13 cellular contexts compared by ENCODE assay signal in genomic region chr9:102507044-102507687, GRCh38.
"Had no signal": no experiment of that assay in that cellular context is flagged by ENCODE, and none has a peak within 500 bp of the region (broad histone marks: within the 10 kb centered on the region; RNA-seq: fewer than 3 reads in every experiment).

No MANE protein-coding gene starts in this region.

- H3K27me3 ChIP-seq: adrenal gland, cardiac muscle cell, colonic mucosa, ovary, spleen, upper lobe of right lung had no signal

- H3K4me3 Mint-ChIP-seq: activated naive CD4-positive, alpha-beta T cell treated with anti-CD3 and anti-CD28 coated beads, Interleukin-2, amount 50 U/mL, for 24 hours; activated T-helper 17 cell treated with anti-CD3 and anti-CD28 coated beads, Interleukin-2, amount 50 U/mL, for 72 hours; naive B cell had no signal

- H3K27ac Mint-ChIP-seq: activated naive CD4-positive, alpha-beta T cell treated with anti-CD3 and anti-CD28 coated beads, Interleukin-2, amount 50 U/mL, for 24 hours; activated T-helper 17 cell treated with anti-CD3 and anti-CD28 coated beads, Interleukin-2, amount 50 U/mL, for 72 hours; naive B cell had no signal

- ATAC-seq: activated T-helper 17 cell treated with anti-CD3 and anti-CD28 coated beads, Interleukin-2, amount 50 U/mL, for 72 hours; left lobe of liver; sciatic nerve; upper lobe of right lung had no signal

- H3K27ac ChIP-seq: adrenal gland, cardiac muscle cell, colonic mucosa, ovary, spleen, thoracic aorta, upper lobe of right lung had no signal

- H3K9me3 Mint-ChIP-seq: activated naive CD4-positive, alpha-beta T cell treated with anti-CD3 and anti-CD28 coated beads, Interleukin-2, amount 50 U/mL, for 24 hours; activated T-helper 17 cell treated with anti-CD3 and anti-CD28 coated beads, Interleukin-2, amount 50 U/mL, for 72 hours had no signal

- DNase-seq: activated CD4-positive, CD25-positive, alpha-beta regulatory T cell treated with anti-CD3 and anti-CD28 coated beads, Interleukin-2, amount 50 U/mL, for 72 hours; adrenal gland; colonic mucosa; naive B cell; ovary; spleen; upper lobe of right lung had no signal

- H3K4me1 ChIP-seq: adrenal gland, colonic mucosa, spleen, upper lobe of right lung had no signal

- H3K27me3 Mint-ChIP-seq: activated naive CD4-positive, alpha-beta T cell treated with anti-CD3 and anti-CD28 coated beads, Interleukin-2, amount 50 U/mL, for 24 hours; activated T-helper 17 cell treated with anti-CD3 and anti-CD28 coated beads, Interleukin-2, amount 50 U/mL, for 72 hours; naive B cell had no signal

- H3K36me3 Mint-ChIP-seq: activated naive CD4-positive, alpha-beta T cell treated with anti-CD3 and anti-CD28 coated beads, Interleukin-2, amount 50 U/mL, for 24 hours; naive B cell had no signal

- H3K4me3 ChIP-seq: adrenal gland, cardiac muscle cell, colonic mucosa, ovary, spleen, thoracic aorta, upper lobe of right lung had no signal

- H3K9me3 ChIP-seq: colonic mucosa, ovary, thoracic aorta, upper lobe of right lung had no signal

- H3K36me3 ChIP-seq: adrenal gland, cardiac muscle cell, colonic mucosa, ovary, spleen, thoracic aorta, upper lobe of right lung had no signal

- H3K4me1 Mint-ChIP-seq: activated naive CD4-positive, alpha-beta T cell treated with anti-CD3 and anti-CD28 coated beads, Interleukin-2, amount 50 U/mL, for 24 hours; activated T-helper 17 cell treated with anti-CD3 and anti-CD28 coated beads, Interleukin-2, amount 50 U/mL, for 72 hours; naive B cell had no signal
